Comparison of ENCODE assay signal across 1 cellular context in genomic region chr1:24567792-24568388, GRCh38.
TF ChIP-seq lines count a peak whose summit lies in the region.

No MANE protein-coding gene starts in this region.

TF ChIP-seq in HepG2, 621 proteins besides CTCF, POLR2A, EP300 and RAD21 (continued from another document and continues in another):
- TF ChIP-seq MLXIP (CRISPR knock-in tag; IDR thresholded peaks at IDR 0.05; ENCODE audit: borderline replicate concordance) (no peak), MED13 (CRISPR knock-in tag; IDR thresholded peaks at IDR 0.05) (peak; percentile 49; the same call in 1 of the 2 replicates), ZNF761 (CRISPR knock-in tag; conservative IDR thresholded peaks at IDR 0.05) (no peak), POLR2G (IDR thresholded peaks at IDR 0.05; ENCODE audit: low read depth, low read length) (peak; percentile 64), ASH2L (IDR thresholded peaks at IDR 0.05; ENCODE audit: insufficient read length, low read depth, low read length) (peak; percentile 91), ZNF543 (CRISPR knock-in tag; IDR thresholded peaks at IDR 0.05) (peak; percentile 76; the same call in 1 of the 2 replicates), SIX1 (CRISPR knock-in tag; IDR thresholded peaks at IDR 0.05; ENCODE audit: borderline replicate concordance) (peak; percentile 49; the same call in 1 of the 2 replicates), MXD4 (CRISPR knock-in tag; IDR thresholded peaks at IDR 0.05) (peak; percentile 49; the same call in 1 of the 2 replicates), YY1 (IDR thresholded peaks at IDR 0.05; ENCODE audit: insufficient read depth, insufficient replicate concordance, low read depth, low read length) (peak; percentile 51), SMYD3 (CRISPR knock-in tag; IDR thresholded peaks at IDR 0.05) (0 out of 2 replicates have a peak, but pooled peaks have one; percentile 65), ZMAT5 (CRISPR knock-in tag; IDR thresholded peaks at IDR 0.05; ENCODE audit: borderline replicate concordance, low read depth) (no peak), CBFB (CRISPR knock-in tag; IDR thresholded peaks at IDR 0.05) (peak; percentile 71; the same call in 1 of the 2 replicates), PHF21A (CRISPR knock-in tag; IDR thresholded peaks at IDR 0.05) (peak; percentile 95), ZNF512B (CRISPR knock-in tag; IDR thresholded peaks at IDR 0.05; ENCODE audit: borderline replicate concordance) (no peak), TEAD3 (CRISPR knock-in tag; optimal IDR thresholded peaks at IDR 0.05; ENCODE audit: borderline replicate concordance) (peak; percentile 91), ZNF256 (CRISPR knock-in tag; conservative IDR thresholded peaks at IDR 0.05) (no peak), SP1 (IDR thresholded peaks at IDR 0.05) (no peak), SP1 (CRISPR knock-in tag; IDR thresholded peaks at IDR 0.05) (no peak), GRHL1 (CRISPR knock-in tag; conservative IDR thresholded peaks at IDR 0.05) (no peak), THRA (CRISPR knock-in tag; IDR thresholded peaks at IDR 0.05; ENCODE audit: borderline replicate concordance) (peak; percentile 74), ZFP36 (IDR thresholded peaks at IDR 0.05; ENCODE audit: borderline replicate concordance, low read depth, low read length, partially characterized antibody) (no peak), ZNF710 (CRISPR knock-in tag; IDR thresholded peaks at IDR 0.05; ENCODE audit: borderline replicate concordance) (peak; percentile 93), FOXK2 (IDR thresholded peaks at IDR 0.05) (no peak), NCOA2 (CRISPR knock-in tag; IDR thresholded peaks at IDR 0.05) (peak; percentile 92), GMEB1 (CRISPR knock-in tag; IDR thresholded peaks at IDR 0.05; ENCODE audit: borderline replicate concordance) (peak; percentile 55; the same call in 1 of the 2 replicates), ZNF83 (CRISPR knock-in tag; IDR thresholded peaks at IDR 0.05; ENCODE audit: borderline replicate concordance) (no peak), TOE1 (CRISPR knock-in tag; IDR thresholded peaks at IDR 0.05) (no peak), ZNF367 (CRISPR knock-in tag; IDR thresholded peaks at IDR 0.05; ENCODE audit: borderline replicate concordance) (no peak), XBP1 (CRISPR knock-in tag; IDR thresholded peaks at IDR 0.05) (no peak), SOX13 (IDR thresholded peaks at IDR 0.05) (peak; percentile 58; the same call in 1 of the 2 replicates), SOX13 (CRISPR knock-in tag; conservative IDR thresholded peaks at IDR 0.05 in 1 of 2, IDR thresholded peaks at IDR 0.05 in 1 of 2) (peak in 1 of 2 experiments; percentile 81; a peak in 2 of 4 replicates), ZNF776 (CRISPR knock-in tag; IDR thresholded peaks at IDR 0.05) (peak; percentile 47; the same call in 1 of the 2 replicates), SSRP1 (CRISPR knock-in tag; IDR thresholded peaks at IDR 0.05) (no peak), NRL (CRISPR knock-in tag; IDR thresholded peaks at IDR 0.05; ENCODE audit: borderline replicate concordance) (no peak; the same call in 1 of the 2 replicates), RXRA (CRISPR knock-in tag; IDR thresholded peaks at IDR 0.05) (peak; percentile 87), NFRKB (IDR thresholded peaks at IDR 0.05) (no peak), ZSCAN29 (CRISPR knock-in tag; conservative IDR thresholded peaks at IDR 0.05) (no peak), NPAS2 (CRISPR knock-in tag; IDR thresholded peaks at IDR 0.05; ENCODE audit: borderline replicate concordance) (no peak), ZBTB43 (CRISPR knock-in tag; conservative IDR thresholded peaks at IDR 0.05) (peak; percentile 62; the same call in 1 of the 2 replicates), ZKSCAN1 (IDR thresholded peaks at IDR 0.05; ENCODE audit: low read length) (no peak), HNRNPL (IDR thresholded peaks at IDR 0.05; ENCODE audit: low read depth, low read length) (peak; percentile 89), ZNF572 (CRISPR knock-in tag; IDR thresholded peaks at IDR 0.05) (no peak), ZNF784 (CRISPR knock-in tag; IDR thresholded peaks at IDR 0.05; ENCODE audit: borderline replicate concordance) (no peak), ZSCAN30 (CRISPR knock-in tag; IDR thresholded peaks at IDR 0.05) (no peak), ZNF557 (CRISPR knock-in tag; IDR thresholded peaks at IDR 0.05) (no peak), ZBTB21 (CRISPR knock-in tag; IDR thresholded peaks at IDR 0.05) (peak; percentile 33; the same call in 1 of the 2 replicates), ARHGAP35 (CRISPR knock-in tag; IDR thresholded peaks at IDR 0.05; ENCODE audit: borderline replicate concordance) (peak; percentile 71; the same call in 1 of the 2 replicates), ERF (CRISPR knock-in tag; IDR thresholded peaks at IDR 0.05) (peak; percentile 81), ZNF800 (CRISPR knock-in tag; IDR thresholded peaks at IDR 0.05) (peak; percentile 52; the same call in 1 of the 2 replicates)
